Comparison of ENCODE assay signal across 24 cellular contexts in genomic region chr15:76289582-76289981, GRCh38. TPM values are rescaled to one million over a fixed set of nuclear protein-coding genes. Genes with fewer than 3 reads are reported as not detected.
DNase-seq lines count a peak whose midpoint lies in the region; ATAC-seq and TF ChIP-seq lines count a peak whose summit lies in the region.
"Had no signal": no experiment of that assay in that cellular context is flagged by ENCODE, and none has a peak within 500 bp of the region (broad histone marks: within the 10 kb centered on the region; RNA-seq: fewer than 3 reads in every experiment).

No MANE protein-coding gene starts in this region.

- no peaks in the 10 kb centered on the region for H3K9me3 Mint-ChIP-seq in activated naive CD8-positive, alpha-beta T cell (ENCODE audit: low read depth)
- H3K9me3 Mint-ChIP-seq in activated naive CD8-positive, alpha-beta T cell treated with anti-CD3 and anti-CD28 coated beads, Interleukin-2, amount 50 U/mL, for 24 hours, result no peaks in the 10 kb centered on the region

- intact Hi-C loops in esophagus squamous epithelium (cut with DNase I), result no loop called here

- no peak for ATAC-seq in activated naive CD8-positive, alpha-beta T cell treated with anti-CD3 and anti-CD28 coated beads, Interleukin-2, amount 50 U/mL, for 24 hours
- no peak for ATAC-seq in HG03025 (IDR thresholded peaks at IDR 0.05; ENCODE audit: low FRiP score, unreplicated experiment)
- ATAC-seq: Panc1, SK-N-SH treated with all-trans-retinoic acid at 6 μM for 48 hours had no signal

- H3K9me3 ChIP-seq in esophagus squamous epithelium, result no peaks in the 10 kb centered on the region
- H3K9me3 ChIP-seq: BE2C had no signal

- H3K36me3 Mint-ChIP-seq in activated naive CD8-positive, alpha-beta T cell, result peaks cover 11% of the 10 kb centered on the region
- H3K36me3 Mint-ChIP-seq in activated naive CD8-positive, alpha-beta T cell treated with anti-CD3 and anti-CD28 coated beads, Interleukin-2, amount 50 U/mL, for 24 hours (ENCODE audit: low read depth), result peaks cover 33% of the 10 kb centered on the region

- peaks cover 0 to 70% (median 4%) of the 10 kb centered on the region in 3 donors for H3K36me3 ChIP-seq in esophagus squamous epithelium

- H3K27ac Mint-ChIP-seq in activated naive CD8-positive, alpha-beta T cell, result peak overlapping the region; percentile 81
- no peak overlapping the region for H3K27ac Mint-ChIP-seq in activated naive CD8-positive, alpha-beta T cell treated with anti-CD3 and anti-CD28 coated beads, Interleukin-2, amount 50 U/mL, for 24 hours
- H3K27ac Mint-ChIP-seq: IgD-negative memory B cell had no signal

- no peak for DNase-seq in activated naive CD8-positive, alpha-beta T cell treated with anti-CD3 and anti-CD28 coated beads, Interleukin-2, amount 50 U/mL, for 24 hours
- peak; percentile 39 for DNase-seq in amniotic epithelial cell (ENCODE audit: low read depth)
- DNase-seq in iris pigment epithelial cell (ENCODE audit: low read depth), result peak; percentile 31
- DNase-seq in GM10266 (ENCODE audit: extremely low spot score), result no peak
- no peak for DNase-seq in esophagus squamous epithelium (lab: John Stamatoyannopoulos, UW)
- DNase-seq: BE2C, COR-L47, DMS 273 treated with DMSO at 0.1 percent for 48 hours, DMS79 treated with DMSO at 0.1 percent for 48 hours, GOT3, HCEC 1CT, Karpas-422, MV-4-11, NCI-H1105 treated with DMSO at 0.1 percent for 48 hours, NCI-H2029 treated with DMSO at 0.1 percent for 48 hours, NCI-H226, NCI-H510A treated with DMSO at 0.1 percent for 48 hours, NCI-H748 treated with DMSO at 0.1 percent for 48 hours, SIG-M5 had no signal

- WGBS in esophagus squamous epithelium, 2 donors, result 74 to 88% methylated on average over 3 of the region's 3 CpGs

- no peak overlapping the region for H3K4me3 ChIP-seq in esophagus squamous epithelium

- no peak overlapping the region for H3K4me3 Mint-ChIP-seq in activated naive CD8-positive, alpha-beta T cell
- no peak overlapping the region for H3K4me3 Mint-ChIP-seq in activated naive CD8-positive, alpha-beta T cell treated with anti-CD3 and anti-CD28 coated beads, Interleukin-2, amount 50 U/mL, for 24 hours
- H3K4me3 Mint-ChIP-seq: IgD-negative memory B cell had no signal

- no peak for TF ChIP-seq POLR2A in esophagus squamous epithelium (IDR thresholded peaks at IDR 0.05)

- H3K27me3 Mint-ChIP-seq in activated naive CD8-positive, alpha-beta T cell, result no peaks in the 10 kb centered on the region
- H3K27me3 Mint-ChIP-seq in activated naive CD8-positive, alpha-beta T cell treated with anti-CD3 and anti-CD28 coated beads, Interleukin-2, amount 50 U/mL, for 24 hours, result no peaks in the 10 kb centered on the region
- H3K27me3 Mint-ChIP-seq: IgD-negative memory B cell had no signal

- no peaks in the 10 kb centered on the region for H3K27me3 ChIP-seq in esophagus squamous epithelium
- H3K27me3 ChIP-seq: BE2C had no signal

- peaks cover 34% of the 10 kb centered on the region for H3K4me1 Mint-ChIP-seq in activated naive CD8-positive, alpha-beta T cell (ENCODE audit: low read depth)
- H3K4me1 Mint-ChIP-seq in activated naive CD8-positive, alpha-beta T cell treated with anti-CD3 and anti-CD28 coated beads, Interleukin-2, amount 50 U/mL, for 24 hours, result peaks cover 29% of the 10 kb centered on the region

- peaks cover 0 to 14% (median 0%) of the 10 kb centered on the region in 3 donors for H3K4me1 ChIP-seq in esophagus squamous epithelium
- H3K4me1 ChIP-seq: BE2C had no signal

- H3K27ac ChIP-seq in esophagus squamous epithelium, result no peak overlapping the region

- TF ChIP-seq CTCF in GM10266 (IDR thresholded peaks at IDR 0.05; ENCODE audit: control insufficient read depth, insufficient read depth, low read depth, missing control alignments), result no peak
- TF ChIP-seq CTCF in esophagus squamous epithelium (IDR thresholded peaks at IDR 0.05), result no peak

RNA-seq across cellular contexts. Expression of gene ETFA, which starts 21.7 kb away (rescaled TPM):
- 100 to 1,000 TPM in 1 of 4 donors, 10 to 100 TPM in 3; 56.6 to 125 (median 83.1) TPM for total RNA-seq in esophagus squamous epithelium

RNA-seq across cellular contexts. Expression of gene ISL2, which starts 47.0 kb away (rescaled TPM):
- under 1 TPM in 3 of 4 donors, not detected in 1; 0.22 to 0.95 (median 0.70) TPM for total RNA-seq in esophagus squamous epithelium

Comparison
In these comparisons a context has a peak if more than half of its experiments do, and no peak if none do; other contexts are left out.
1. DNase-seq: peak in amniotic epithelial cell (single experiment) and iris pigment epithelial cell (single experiment); none in activated naive CD8-positive, alpha-beta T cell treated with anti-CD3 and anti-CD28 coated beads, Interleukin-2, amount 50 U/mL, for 24 hours (single experiment), GM10266 (single experiment) and esophagus squamous epithelium (single experiment).